ENCODE assay signal across 1 cellular context in the genomic region with DNA sequence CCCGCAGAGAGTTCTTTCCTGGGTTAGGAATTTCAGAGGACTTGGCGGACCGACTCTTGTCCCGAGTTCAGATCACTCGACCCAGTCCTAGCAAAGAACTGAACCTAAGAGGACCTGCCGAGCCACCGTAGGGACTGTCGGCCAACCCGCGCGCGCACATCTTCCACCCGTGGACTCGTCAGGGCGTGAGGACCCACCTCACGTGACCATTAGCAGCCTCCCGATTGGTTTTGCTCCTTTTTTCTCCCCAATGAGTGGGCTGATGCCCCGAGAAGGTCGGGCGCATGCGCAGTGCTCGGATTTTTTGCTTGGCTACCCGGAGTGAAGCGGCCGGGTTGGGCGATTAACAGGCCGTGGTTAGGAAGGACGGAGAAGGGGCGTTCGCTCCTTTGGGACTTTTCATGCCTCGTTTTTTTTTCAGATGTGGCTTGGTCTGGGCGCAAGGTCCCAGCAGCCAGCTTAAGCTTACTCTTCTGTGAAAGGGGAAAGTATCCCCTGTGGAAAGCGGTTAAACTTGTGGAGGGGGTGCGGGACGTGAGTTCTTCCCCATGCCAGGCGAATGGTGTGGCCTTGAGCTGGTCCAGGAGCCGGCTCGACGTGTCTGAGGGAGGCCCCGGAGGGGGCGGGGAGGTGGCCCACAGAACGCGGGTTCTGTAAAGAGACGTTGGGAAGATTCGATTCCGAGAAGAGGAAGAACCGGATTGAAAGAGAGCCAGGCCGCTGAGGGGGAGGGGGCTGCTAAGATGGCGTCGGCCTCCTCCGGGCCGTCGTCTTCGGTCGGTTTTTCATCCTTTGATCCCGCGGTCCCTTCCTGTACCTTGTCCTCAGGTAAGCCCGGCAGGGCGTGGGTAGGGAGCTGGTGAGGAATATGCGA.
TF ChIP-seq lines count a peak whose summit lies in the region.

Gene PIP5K1A (plus strand): TSS at position 299 of the 874 bp plus-strand sequence. CDS start 445 bp downstream, at position 744.

TF ChIP-seq in GM12878, 131 proteins besides CTCF, POLR2A, EP300 and RAD21 (continued from another document and continues in another):
- TF ChIP-seq IRF4 (IDR thresholded peaks at IDR 0.05; ENCODE audit: low read depth, low read length), result no peak
- TF ChIP-seq KLF5 (IDR thresholded peaks at IDR 0.05; ENCODE audit: partially characterized antibody), result no peak
- peak; percentile 61; the same call in 1 of the 2 replicates for TF ChIP-seq NBN (IDR thresholded peaks at IDR 0.05)
- no peak for TF ChIP-seq ETV6 (conservative IDR thresholded peaks at IDR 0.05 in 1 of 2, IDR thresholded peaks at IDR 0.05 in 1 of 2; ENCODE audit: borderline replicate concordance in 1 of 2, low read depth in 1 of 2)
- TF ChIP-seq BACH1 (IDR thresholded peaks at IDR 0.05; ENCODE audit: borderline replicate concordance), result peak; percentile 98
- TF ChIP-seq SMAD1 (IDR thresholded peaks at IDR 0.05; ENCODE audit: low read depth, partially characterized antibody), result no peak
- TF ChIP-seq, protein P1, sequence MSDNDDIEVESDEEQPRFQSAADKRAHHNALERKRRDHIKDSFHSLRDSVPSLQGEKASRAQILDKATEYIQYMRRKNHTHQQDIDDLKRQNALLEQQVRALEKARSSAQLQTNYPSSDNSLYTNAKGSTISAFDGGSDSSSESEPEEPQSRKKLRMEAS (IDR thresholded peaks at IDR 0.05; ENCODE audit: low read depth, low read length), result peak; percentile 99
- peak; percentile 8 for TF ChIP-seq FOS (IDR thresholded peaks at IDR 0.05; ENCODE audit: borderline replicate concordance, extremely low read depth, insufficient read length)
- TF ChIP-seq CUX1 (IDR thresholded peaks at IDR 0.05; ENCODE audit: insufficient replicate concordance, low read depth, low read length), result no peak
- TF ChIP-seq ASH2L (IDR thresholded peaks at IDR 0.05; ENCODE audit: borderline replicate concordance, low read depth), result peak; percentile 28; the same call in 1 of the 2 replicates
- 0 out of 2 replicates have a peak, but pooled peaks have one; percentile 18 for TF ChIP-seq MTA2 (IDR thresholded peaks at IDR 0.05; ENCODE audit: low read depth)
- no peak for TF ChIP-seq KDM1A (IDR thresholded peaks at IDR 0.05; ENCODE audit: borderline replicate concordance)
- no peak for TF ChIP-seq STAT1 (conservative IDR thresholded peaks at IDR 0.05)
- no peak for TF ChIP-seq GABPA (IDR thresholded peaks at IDR 0.05; ENCODE audit: low read depth)
- no peak for TF ChIP-seq CHD4 (IDR thresholded peaks at IDR 0.05)
- TF ChIP-seq, protein P2, sequence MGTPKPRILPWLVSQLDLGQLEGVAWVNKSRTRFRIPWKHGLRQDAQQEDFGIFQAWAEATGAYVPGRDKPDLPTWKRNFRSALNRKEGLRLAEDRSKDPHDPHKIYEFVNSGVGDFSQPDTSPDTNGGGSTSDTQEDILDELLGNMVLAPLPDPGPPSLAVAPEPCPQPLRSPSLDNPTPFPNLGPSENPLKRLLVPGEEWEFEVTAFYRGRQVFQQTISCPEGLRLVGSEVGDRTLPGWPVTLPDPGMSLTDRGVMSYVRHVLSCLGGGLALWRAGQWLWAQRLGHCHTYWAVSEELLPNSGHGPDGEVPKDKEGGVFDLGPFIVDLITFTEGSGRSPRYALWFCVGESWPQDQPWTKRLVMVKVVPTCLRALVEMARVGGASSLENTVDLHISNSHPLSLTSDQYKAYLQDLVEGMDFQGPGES (IDR thresholded peaks at IDR 0.05), result peak; percentile 25; the same call in 1 of the 2 replicates
- TF ChIP-seq ATF7 (IDR thresholded peaks at IDR 0.05; ENCODE audit: low read depth), result 0 out of 2 replicates have a peak, but pooled peaks have one; percentile 30
- no peak for TF ChIP-seq KAT2A (conservative IDR thresholded peaks at IDR 0.05; ENCODE audit: control insufficient read depth, low read depth, low read length)
- TF ChIP-seq RFX5 (IDR thresholded peaks at IDR 0.05; ENCODE audit: low read depth, low read length), result peak; percentile 30; the same call in 1 of the 2 replicates
- TF ChIP-seq PAX5 (IDR thresholded peaks at IDR 0.05; ENCODE audit: borderline replicate concordance, low read depth, low read length), result 0 out of 2 replicates have a peak, but pooled peaks have one; percentile 31
- peak; percentile 49; the same call in 1 of the 2 replicates for TF ChIP-seq GATAD2B (conservative IDR thresholded peaks at IDR 0.05; ENCODE audit: low read depth)
- TF ChIP-seq SIX5 (IDR thresholded peaks at IDR 0.05; ENCODE audit: low read depth, low read length, severe bottlenecking), result no peak
- TF ChIP-seq NFIC (IDR thresholded peaks at IDR 0.05; ENCODE audit: low read depth, low read length), result no peak
- TF ChIP-seq, protein P3, sequence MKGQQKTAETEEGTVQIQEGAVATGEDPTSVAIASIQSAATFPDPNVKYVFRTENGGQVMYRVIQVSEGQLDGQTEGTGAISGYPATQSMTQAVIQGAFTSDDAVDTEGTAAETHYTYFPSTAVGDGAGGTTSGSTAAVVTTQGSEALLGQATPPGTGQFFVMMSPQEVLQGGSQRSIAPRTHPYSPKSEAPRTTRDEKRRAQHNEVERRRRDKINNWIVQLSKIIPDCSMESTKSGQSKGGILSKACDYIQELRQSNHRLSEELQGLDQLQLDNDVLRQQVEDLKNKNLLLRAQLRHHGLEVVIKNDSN (IDR thresholded peaks at IDR 0.05; ENCODE audit: borderline replicate concordance, extremely low read length, insufficient read depth, low read depth, low read length), result peak; percentile 98
- TF ChIP-seq NFXL1 (IDR thresholded peaks at IDR 0.05; ENCODE audit: borderline replicate concordance), result no peak
- TF ChIP-seq CEBPB (IDR thresholded peaks at IDR 0.05; ENCODE audit: borderline replicate concordance in 1 of 2, low read depth in 2 of 2, low read length in 2 of 2), result no peak
- TF ChIP-seq ZNF274 (IDR thresholded peaks at IDR 0.05; ENCODE audit: insufficient read depth, insufficient read length), result no peak
- TF ChIP-seq HDAC2 (IDR thresholded peaks at IDR 0.05), result no peak
- 0 out of 2 replicates have a peak, but pooled peaks have one; percentile 5 for TF ChIP-seq TCF12 (IDR thresholded peaks at IDR 0.05; ENCODE audit: low read depth, low read length)
- peak; percentile 73; the same call in 1 of the 2 replicates for TF ChIP-seq CHD2 (IDR thresholded peaks at IDR 0.05; ENCODE audit: borderline replicate concordance, low read depth, low read length)
- no peak for TF ChIP-seq NR2C2 (IDR thresholded peaks at IDR 0.05; ENCODE audit: borderline replicate concordance, control insufficient read depth, insufficient read length, low read depth)
- no peak for TF ChIP-seq BMI1 (IDR thresholded peaks at IDR 0.05; ENCODE audit: borderline replicate concordance)
- no peak for TF ChIP-seq ZNF207 (IDR thresholded peaks at IDR 0.05; ENCODE audit: borderline replicate concordance)
- TF ChIP-seq CBX3 (IDR thresholded peaks at IDR 0.05; ENCODE audit: borderline replicate concordance, low read depth), result no peak
- TF ChIP-seq TARDBP (IDR thresholded peaks at IDR 0.05; ENCODE audit: borderline replicate concordance), result no peak
- no peak for TF ChIP-seq TBL1XR1 (IDR thresholded peaks at IDR 0.05; ENCODE audit: low read depth, low read length)
- TF ChIP-seq ZNF592 (IDR thresholded peaks at IDR 0.05), result no peak
- peak; percentile 80 for TF ChIP-seq SIN3A (IDR thresholded peaks at IDR 0.05; ENCODE audit: low read depth, low read length)
- TF ChIP-seq, protein P4, sequence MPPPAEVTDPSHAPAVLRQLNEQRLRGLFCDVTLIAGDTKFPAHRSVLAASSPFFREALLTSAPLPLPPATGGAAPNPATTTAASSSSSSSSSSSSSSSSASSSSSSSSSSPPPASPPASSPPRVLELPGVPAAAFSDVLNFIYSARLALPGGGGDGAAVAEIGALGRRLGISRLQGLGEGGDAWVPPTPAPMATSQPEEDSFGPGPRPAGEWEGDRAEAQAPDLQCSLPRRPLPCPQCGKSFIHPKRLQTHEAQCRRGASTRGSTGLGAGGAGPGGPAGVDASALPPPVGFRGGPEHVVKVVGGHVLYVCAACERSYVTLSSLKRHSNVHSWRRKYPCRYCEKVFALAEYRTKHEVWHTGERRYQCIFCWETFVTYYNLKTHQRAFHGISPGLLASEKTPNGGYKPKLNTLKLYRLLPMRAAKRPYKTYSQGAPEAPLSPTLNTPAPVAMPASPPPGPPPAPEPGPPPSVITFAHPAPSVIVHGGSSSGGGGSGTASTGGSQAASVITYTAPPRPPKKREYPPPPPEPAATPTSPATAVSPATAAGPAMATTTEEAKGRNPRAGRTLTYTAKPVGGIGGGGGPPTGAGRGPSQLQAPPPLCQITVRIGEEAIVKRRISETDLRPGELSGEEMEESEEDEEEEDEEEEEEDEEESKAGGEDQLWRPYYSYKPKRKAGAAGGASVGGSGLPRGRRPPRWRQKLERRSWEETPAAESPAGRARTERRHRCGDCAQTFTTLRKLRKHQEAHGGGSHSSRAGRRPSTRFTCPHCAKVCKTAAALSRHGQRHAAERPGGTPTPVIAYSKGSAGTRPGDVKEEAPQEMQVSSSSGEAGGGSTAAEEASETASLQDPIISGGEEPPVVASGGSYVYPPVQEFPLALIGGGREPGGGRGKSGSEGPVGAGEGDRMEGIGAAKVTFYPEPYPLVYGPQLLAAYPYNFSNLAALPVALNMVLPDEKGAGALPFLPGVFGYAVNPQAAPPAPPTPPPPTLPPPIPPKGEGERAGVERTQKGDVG (CRISPR knock-in tag; IDR thresholded peaks at IDR 0.05), result no peak
- peak; percentile 10; the same call in 1 of the 2 replicates for TF ChIP-seq CREB1 (IDR thresholded peaks at IDR 0.05; ENCODE audit: low read depth)
- peak; percentile 16; the same call in 1 of the 2 replicates for TF ChIP-seq NR2F1 (conservative IDR thresholded peaks at IDR 0.05)
- peak; percentile 50 for TF ChIP-seq EED (IDR thresholded peaks at IDR 0.05; ENCODE audit: low read depth)
- TF ChIP-seq POLR2AphosphoS2 (IDR thresholded peaks at IDR 0.05; ENCODE audit: low read depth, low read length), result peak; percentile 64; the same call in 1 of the 2 replicates
- TF ChIP-seq POLR2AphosphoS5 (IDR thresholded peaks at IDR 0.05; ENCODE audit: low read length), result peak; percentile 83
- TF ChIP-seq, protein P5, sequence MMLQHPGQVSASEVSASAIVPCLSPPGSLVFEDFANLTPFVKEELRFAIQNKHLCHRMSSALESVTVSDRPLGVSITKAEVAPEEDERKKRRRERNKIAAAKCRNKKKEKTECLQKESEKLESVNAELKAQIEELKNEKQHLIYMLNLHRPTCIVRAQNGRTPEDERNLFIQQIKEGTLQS (IDR thresholded peaks at IDR 0.05; ENCODE audit: borderline replicate concordance, extremely low read depth, low read depth, low read length), result peak; percentile 90
- TF ChIP-seq FOXM1 (IDR thresholded peaks at IDR 0.05; ENCODE audit: low read depth, low read length), result no peak
- TF ChIP-seq MTA3 (IDR thresholded peaks at IDR 0.05; ENCODE audit: borderline replicate concordance, low read length), result no peak
- peak; percentile 61; the same call in 1 of the 2 replicates for TF ChIP-seq ZSCAN29 (IDR thresholded peaks at IDR 0.05)
- TF ChIP-seq MYC (IDR thresholded peaks at IDR 0.05; ENCODE audit: insufficient read depth, insufficient read length, insufficient replicate concordance, low read length, severe bottlenecking), result no peak
